In the genomic region with DNA sequence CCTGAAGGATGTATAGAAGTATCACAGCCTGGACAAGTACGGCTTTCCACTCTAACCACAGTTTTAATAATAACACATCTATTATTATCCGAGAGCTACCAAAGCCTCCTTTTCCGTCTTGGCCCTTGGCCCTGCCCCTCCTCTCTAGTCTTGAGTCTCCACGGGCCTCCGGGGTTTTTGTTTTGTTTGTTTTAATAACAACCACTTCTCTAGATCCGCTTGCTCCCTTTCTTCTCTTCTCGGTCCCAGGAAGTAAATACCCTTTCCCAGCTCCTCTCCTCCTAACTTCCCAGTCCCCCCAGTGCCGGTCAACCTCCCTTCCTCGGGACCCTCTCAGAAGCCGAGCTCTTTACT, we compare ENCODE assay signal across 8 cellular contexts. TPM values are rescaled to one million over a fixed set of nuclear protein-coding genes. Genes with fewer than 3 reads are reported as not detected.
A peak's percentile ranks its signal among the peaks of the same experiment; 100 is the strongest.
DNase-seq lines count a peak whose midpoint lies in the region; ATAC-seq, FAIRE-seq and TF ChIP-seq lines count a peak whose summit lies in the region.

No MANE protein-coding gene starts in this region.

- no peaks in the 10 kb centered on the region for H3K36me3 Mint-ChIP-seq in activated CD4-positive, alpha-beta T cell treated with anti-CD3 and anti-CD28 coated beads, Interleukin-2, amount 10 ng/mL, durations not matched to agents 7 days and 5 days (ENCODE audit: low read depth)

- no peaks in the 10 kb centered on the region for H3K9me3 ChIP-seq in kidney (ENCODE audit: control insufficient read depth in 1 of 2, low read length in 2 of 2)
- H3K9me3 ChIP-seq in thyroid gland = no peaks in the 10 kb centered on the region

- CTCF ChIA-PET in activated CD4-positive, alpha-beta T cell treated with anti-CD3 and anti-CD28 coated beads, Interleukin-2, amount 10 ng/mL, durations not matched to agents 7 days and 5 days (lab: Charles Lee) = no interaction called here

- H3K4me3 ChIP-seq in kidney (ENCODE audit: low read length in 2 of 2) = peak overlapping the region; percentile 80 to 89
- peak overlapping the region; percentile 15 to 83 (median 82) for H3K4me3 ChIP-seq in thyroid gland (replicated peaks in 1 of 3)

- intact Hi-C loops in kidney (cut with DNase I) = no loop called here
- intact Hi-C loops in thyroid gland (cut with DNase I) = loop anchor here (10.0 kb wide), 1 partner anchor 302 kb away; a partner anchor contains a TSS

- ATAC-seq in GM21360 (IDR thresholded peaks at IDR 0.05; ENCODE audit: unreplicated experiment) = no peak
- no peak for ATAC-seq in GM18520 (IDR thresholded peaks at IDR 0.05; ENCODE audit: unreplicated experiment)

- H3K4me3 Mint-ChIP-seq in activated CD4-positive, alpha-beta T cell treated with anti-CD3 and anti-CD28 coated beads, Interleukin-2, amount 10 ng/mL, durations not matched to agents 7 days and 5 days = no peak overlapping the region

- H3K27ac Mint-ChIP-seq in activated CD4-positive, alpha-beta T cell treated with anti-CD3 and anti-CD28 coated beads, Interleukin-2, amount 10 ng/mL, durations not matched to agents 7 days and 5 days = no peak overlapping the region

- H3K27ac ChIP-seq in kidney (ENCODE audit: low read depth in 2 of 2, low read length in 2 of 2) (peak overlapping the region; percentile 87), thyroid gland (peak overlapping the region; percentile 92 to 93 (median 93))

- POLR2A ChIA-PET in activated CD4-positive, alpha-beta T cell treated with anti-CD3 and anti-CD28 coated beads, Interleukin-2, amount 10 ng/mL, durations not matched to agents 7 days and 5 days (lab: Charles Lee) = no interaction called here

- TF ChIP-seq POLR2A in thyroid gland (IDR thresholded peaks at IDR 0.05) = no peak

- WGBS in thyroid gland, 2 donors = 0 to 1% methylated on average over 10 of the region's 10 CpGs

- H3K4me1 ChIP-seq in kidney (ENCODE audit: control insufficient read depth in 1 of 2, insufficient read depth in 1 of 2, low read depth in 1 of 2, low read length in 2 of 2) (peaks cover 0 to 2% of the 10 kb centered on the region in 2 donors), thyroid gland (peaks cover 0 to 9% of the 10 kb centered on the region in 2 donors)

- H3K9me3 Mint-ChIP-seq in activated CD4-positive, alpha-beta T cell treated with anti-CD3 and anti-CD28 coated beads, Interleukin-2, amount 10 ng/mL, durations not matched to agents 7 days and 5 days = no peaks in the 10 kb centered on the region

- H3K9ac ChIP-seq in kidney (ENCODE audit: low read length in 2 of 2) = peak overlapping the region; percentile 52 to 70

- H3K4me1 Mint-ChIP-seq in activated CD4-positive, alpha-beta T cell treated with anti-CD3 and anti-CD28 coated beads, Interleukin-2, amount 10 ng/mL, durations not matched to agents 7 days and 5 days = peaks cover 2% of the 10 kb centered on the region

- peak; percentile 5 for DNase-seq in activated CD4-positive, alpha-beta T cell treated with anti-CD3 and anti-CD28 coated beads for 48 hours
- DNase-seq in activated CD4-positive, alpha-beta T cell treated with anti-CD3 and anti-CD28 coated beads, Interleukin-2, amount 10 ng/mL, durations not matched to agents 7 days and 5 days = no peak
- DNase-seq in astrocyte of the hippocampus (ENCODE audit: low read depth, low spot score) = peak; percentile 65
- no peak for DNase-seq in kidney
- peak; percentile 61 to 62 for DNase-seq in thyroid gland
- DNase-seq in iPS-NIHi11 (ENCODE audit: low spot score) = no peak

- H3K27me3 Mint-ChIP-seq in activated CD4-positive, alpha-beta T cell treated with anti-CD3 and anti-CD28 coated beads, Interleukin-2, amount 10 ng/mL, durations not matched to agents 7 days and 5 days = peaks cover 18% of the 10 kb centered on the region

- no peaks in the 10 kb centered on the region for H3K27me3 ChIP-seq in thyroid gland

- FAIRE-seq in kidney (lab: Jason Lieb, UNC) = no peak

- TF ChIP-seq CTCF in kidney (IDR thresholded peaks at IDR 0.05; ENCODE audit: borderline replicate concordance, extremely low read depth, insufficient read depth) (no peak), thyroid gland (IDR thresholded peaks at IDR 0.05) (no peak)

- H3K36me3 ChIP-seq in kidney (ENCODE audit: control insufficient read depth in 1 of 2, insufficient read depth in 2 of 2, low read length in 2 of 2) (no peaks in the 10 kb centered on the region), thyroid gland (no peaks in the 10 kb centered on the region)

RNA-seq across cellular contexts. Expression of a gene that starts 0.6 kb away (rescaled TPM):
- total RNA-seq in activated CD4-positive, alpha-beta T cell treated with anti-CD3 and anti-CD28 coated beads, Interleukin-2, amount 10 ng/mL, durations not matched to agents 7 days and 5 days = under 1 TPM; 0.05 to 0.25 TPM
- 4.8 TPM for total RNA-seq in kidney
- polyA plus RNA-seq in kidney (ENCODE audit: insufficient read depth, low read depth, low replicate concordance) = 2.0 TPM
- 10 to 100 TPM; 13.7 to 18.8 (median 16.3) TPM for total RNA-seq in thyroid gland

Comparison
In these comparisons a context has a peak if more than half of its experiments do, and no peak if none do; other contexts are left out.
1. DNase-seq: peak in activated CD4-positive, alpha-beta T cell treated with anti-CD3 and anti-CD28 coated beads for 48 hours (single experiment), astrocyte of the hippocampus (single experiment) and thyroid gland (2 of 2); none in activated CD4-positive, alpha-beta T cell treated with anti-CD3 and anti-CD28 coated beads, Interleukin-2, amount 10 ng/mL, durations not matched to agents 7 days and 5 days (single experiment), kidney (single experiment) and iPS-NIHi11 (single experiment).